In genomic region chr7:65750511-65751344, GRCh38 we compare ENCODE assay signal across 8 cellular contexts.
A peak's percentile ranks its signal among the peaks of the same experiment; 100 is the strongest.
DNase-seq lines count a peak whose midpoint lies in the region; ATAC-seq and TF ChIP-seq lines count a peak whose summit lies in the region.

No MANE protein-coding gene starts in this region.

- peak; percentile 98 for ATAC-seq in HG02840 (IDR thresholded peaks at IDR 0.05; ENCODE audit: low FRiP score, unreplicated experiment)
- ATAC-seq in activated naive CD8-positive, alpha-beta T cell treated with anti-CD3 and anti-CD28 coated beads, Interleukin-2, amount 50 U/mL, for 24 hours, result peak; percentile 100

- no peak for TF ChIP-seq EP300 in transverse colon (IDR thresholded peaks at IDR 0.05; ENCODE audit: low read depth)

- H3K9me3 ChIP-seq in SU-DHL-6 (ENCODE audit: insufficient read depth, low read length) (no peaks in the 10 kb centered on the region), transverse colon (no peaks in the 10 kb centered on the region)

- peak overlapping the region; percentile 92 for H3K4me2 ChIP-seq in SU-DHL-6 (ENCODE audit: low read depth, low read length, poor library complexity, severe bottlenecking)

- peak overlapping the region; percentile 99 for H3K4me3 Mint-ChIP-seq in activated naive CD8-positive, alpha-beta T cell treated with anti-CD3 and anti-CD28 coated beads, Interleukin-2, amount 50 U/mL, for 24 hours

- H3K4me1 ChIP-seq in transverse colon, result peaks cover 9 to 28% (median 20%) of the 10 kb centered on the region in 4 donors

- in situ Hi-C loops in GM13976 (cut with MboI; ENCODE audit: low sequenced_read_pairs, unreplicated experiment) (no loop called here), transverse colon (cut with MboI; ENCODE audit: low pct_ligation_motif_present in 1 of 4, low pct_unique_long_range_greater_than_20kb in 1 of 4, low sequenced_read_pairs in 3 of 4) (loop anchor here in 1 of 4 donors (5.0 kb wide), 1 partner anchor 688 kb away; no protein-coding TSS in a partner anchor)

- peaks cover 3% of the 10 kb centered on the region for H3F3A ChIP-seq in SU-DHL-6 (ENCODE audit: insufficient read depth)

- peak overlapping the region; percentile 98 for H3K27ac Mint-ChIP-seq in activated naive CD8-positive, alpha-beta T cell treated with anti-CD3 and anti-CD28 coated beads, Interleukin-2, amount 50 U/mL, for 24 hours

- TF ChIP-seq CTCF in GM13976 (IDR thresholded peaks at IDR 0.05; ENCODE audit: borderline replicate concordance, control extremely low read depth, extremely low read depth, insufficient read depth, missing control alignments) (no peak), SU-DHL-6 (IDR thresholded peaks at IDR 0.05; ENCODE audit: insufficient read depth, low read length, poor library complexity, severe bottlenecking) (no peak), transverse colon (IDR thresholded peaks at IDR 0.05) (peak in 3 of 5 experiments; percentile 29 to 53 (median 45))

- peaks cover 27% of the 10 kb centered on the region for H3K36me3 Mint-ChIP-seq in activated naive CD8-positive, alpha-beta T cell treated with anti-CD3 and anti-CD28 coated beads, Interleukin-2, amount 50 U/mL, for 24 hours (ENCODE audit: low read depth)

- intact Hi-C loops in cardiac septum (cut with DNase I), result loop anchor here (5.0 to 10.0 kb wide), 2 partner anchors 122 to 234 kb away; partner anchors contain the start of genes GUSB and VKORC1L1
- intact Hi-C loops in transverse colon (cut with DNase I; ENCODE audit: low total_unique reads), result no loop called here

- peak overlapping the region; percentile 87 for H3K9ac ChIP-seq in SU-DHL-6 (ENCODE audit: low read length)

- H3K27me3 ChIP-seq in SU-DHL-6 (ENCODE audit: low read length) (no peaks in the 10 kb centered on the region), transverse colon (no peaks in the 10 kb centered on the region)

- 0% methylated on average over 63 of the region's 69 CpGs; no CpG with 5 or more reads in 1 of the 2 donors for WGBS in transverse colon (ENCODE audit: low coverage in 1 of 2), 2 donors

- no peaks in the 10 kb centered on the region for H3K9me2 ChIP-seq in SU-DHL-6 (replicated peaks; ENCODE audit: insufficient read depth, low read length)

- H4K20me1 ChIP-seq in SU-DHL-6 (ENCODE audit: low read depth, low read length), result peaks cover 10% of the 10 kb centered on the region

- peak overlapping the region; percentile 96 for H2AFZ ChIP-seq in SU-DHL-6 (ENCODE audit: low read depth, low read length, severe bottlenecking)

- H3K4me3 ChIP-seq in SU-DHL-6 (ENCODE audit: insufficient read depth, low read length, poor library complexity, severe bottlenecking), result peak overlapping the region; percentile 98
- H3K4me3 ChIP-seq in transverse colon, result peak overlapping the region; percentile 79 to 98 (median 94)

- DNase-seq in GM13976 (ENCODE audit: low spot score), result peak; percentile 96
- DNase-seq in NCI-H1417 treated with DMSO at 0.1 percent for 48 hours (lab: John Stamatoyannopoulos, UW), result peak; percentile 78
- DNase-seq in activated naive CD8-positive, alpha-beta T cell treated with anti-CD3 and anti-CD28 coated beads, Interleukin-2, amount 50 U/mL, for 24 hours, result peak; percentile 91
- peak; percentile 97 for DNase-seq in cardiac septum (ENCODE audit: low spot score)
- peak; percentile 84 for DNase-seq in pons (ENCODE audit: low spot score)
- DNase-seq in transverse colon, result peak; percentile 93

- H3K36me3 ChIP-seq in SU-DHL-6 (ENCODE audit: low read length) (peaks cover 31% of the 10 kb centered on the region), transverse colon (peaks cover 0 to 4% (median 0%) of the 10 kb centered on the region in 4 donors)

- H3K27me3 Mint-ChIP-seq in activated naive CD8-positive, alpha-beta T cell treated with anti-CD3 and anti-CD28 coated beads, Interleukin-2, amount 50 U/mL, for 24 hours, result no peaks in the 10 kb centered on the region

- peaks cover 82% of the 10 kb centered on the region for H3K79me2 ChIP-seq in SU-DHL-6 (ENCODE audit: insufficient read depth, low read length)

- peak; percentile 71 for TF ChIP-seq POLR2A in transverse colon (IDR thresholded peaks at IDR 0.05)

- peaks cover 36% of the 10 kb centered on the region for H3K4me1 Mint-ChIP-seq in activated naive CD8-positive, alpha-beta T cell treated with anti-CD3 and anti-CD28 coated beads, Interleukin-2, amount 50 U/mL, for 24 hours

- H3K27ac ChIP-seq in SU-DHL-6 (ENCODE audit: low read depth, low read length) (peak overlapping the region; percentile 86), transverse colon (peak overlapping the region; percentile 95 to 98 (median 96))

- H3K9me3 Mint-ChIP-seq in activated naive CD8-positive, alpha-beta T cell treated with anti-CD3 and anti-CD28 coated beads, Interleukin-2, amount 50 U/mL, for 24 hours, result no peaks in the 10 kb centered on the region

Comparison
In these comparisons a context has a peak if more than half of its experiments do, and no peak if none do; other contexts are left out.
1. Peak in every context shown above with its lines: DNase-seq, ATAC-seq, H3K4me3 ChIP-seq and H3K27ac ChIP-seq.
2. CTCF ChIP-seq: peak in transverse colon (3 of 5); none in GM13976 (single experiment) and SU-DHL-6 (single experiment).